In genomic region chr1:12501661-12502060, GRCh38 we compare ENCODE assay signal across 13 cellular contexts.
A peak's percentile ranks its signal among the peaks of the same experiment; 100 is the strongest.
DNase-seq lines count a peak whose midpoint lies in the region; ATAC-seq lines count a peak whose summit lies in the region.
"Had no signal": no experiment of that assay in that cellular context is flagged by ENCODE, and none has a peak within 500 bp of the region (broad histone marks: within the 10 kb centered on the region; RNA-seq: fewer than 3 reads in every experiment).

No MANE protein-coding gene starts in this region.

- POLR2A ChIA-PET in activated CD4-positive, alpha-beta memory T cell treated with anti-CD3 and anti-CD28 coated beads for 36 hours (lab: Charles Lee): interaction anchor here (0.8 to 1.9 kb wide), 5 partner anchors 9 to 54 kb away, joined by 4 to 17 read pairs (median 7); no protein-coding TSS in a partner anchor
- POLR2A ChIA-PET in activated CD4-positive, alpha-beta memory T cell treated with anti-CD3 and anti-CD28 coated beads, Interleukin-2, amount 10 ng/mL, durations not matched to agents 7 days and 5 days (lab: Charles Lee): interaction anchor here (1.0 to 1.5 kb wide), 2 partner anchors 9 kb away, joined by 3 to 4 read pairs; no protein-coding TSS in a partner anchor

- no peaks in the 10 kb centered on the region for H3K9me3 Mint-ChIP-seq in activated CD4-positive, alpha-beta memory T cell treated with anti-CD3 and anti-CD28 coated beads for 36 hours
- no peaks in the 10 kb centered on the region for H3K9me3 Mint-ChIP-seq in activated CD4-positive, alpha-beta memory T cell treated with anti-CD3 and anti-CD28 coated beads, Interleukin-2, amount 10 ng/mL, durations not matched to agents 7 days and 5 days

- ATAC-seq in esophagus mucosa (peak; percentile 22), GM21423 (IDR thresholded peaks at IDR 0.05; ENCODE audit: unreplicated experiment) (no peak)
- ATAC-seq: A549, Panc1 had no signal

- peaks cover 36% of the 10 kb centered on the region for H3K4me1 Mint-ChIP-seq in activated CD4-positive, alpha-beta memory T cell treated with anti-CD3 and anti-CD28 coated beads for 36 hours (ENCODE audit: low read depth)
- H3K4me1 Mint-ChIP-seq in activated CD4-positive, alpha-beta memory T cell treated with anti-CD3 and anti-CD28 coated beads, Interleukin-2, amount 10 ng/mL, durations not matched to agents 7 days and 5 days: peaks cover 20% of the 10 kb centered on the region

- no peaks in the 10 kb centered on the region for H3K27me3 Mint-ChIP-seq in activated CD4-positive, alpha-beta memory T cell treated with anti-CD3 and anti-CD28 coated beads for 36 hours
- no peaks in the 10 kb centered on the region for H3K27me3 Mint-ChIP-seq in activated CD4-positive, alpha-beta memory T cell treated with anti-CD3 and anti-CD28 coated beads, Interleukin-2, amount 10 ng/mL, durations not matched to agents 7 days and 5 days

- no peak overlapping the region for H3K4me3 Mint-ChIP-seq in activated CD4-positive, alpha-beta memory T cell treated with anti-CD3 and anti-CD28 coated beads for 36 hours
- no peak overlapping the region for H3K4me3 Mint-ChIP-seq in activated CD4-positive, alpha-beta memory T cell treated with anti-CD3 and anti-CD28 coated beads, Interleukin-2, amount 10 ng/mL, durations not matched to agents 7 days and 5 days

- peaks cover 22% of the 10 kb centered on the region for H3K36me3 Mint-ChIP-seq in activated CD4-positive, alpha-beta memory T cell treated with anti-CD3 and anti-CD28 coated beads for 36 hours
- peaks cover 19% of the 10 kb centered on the region for H3K36me3 Mint-ChIP-seq in activated CD4-positive, alpha-beta memory T cell treated with anti-CD3 and anti-CD28 coated beads, Interleukin-2, amount 10 ng/mL, durations not matched to agents 7 days and 5 days (ENCODE audit: low read depth)

- peak overlapping the region; percentile 87 for H3K27ac Mint-ChIP-seq in activated CD4-positive, alpha-beta memory T cell treated with anti-CD3 and anti-CD28 coated beads for 36 hours
- H3K27ac Mint-ChIP-seq in activated CD4-positive, alpha-beta memory T cell treated with anti-CD3 and anti-CD28 coated beads, Interleukin-2, amount 10 ng/mL, durations not matched to agents 7 days and 5 days: no peak overlapping the region

- intact Hi-C loops in activated CD4-positive, alpha-beta memory T cell treated with anti-CD3 and anti-CD28 coated beads for 36 hours (cut with micrococcal nuclease): loop anchor here (1.0 to 2.0 kb wide), 4 partner anchors 9 to 52 kb away; no protein-coding TSS in a partner anchor

- DNase-seq in activated CD4-positive, alpha-beta memory T cell treated with anti-CD3 and anti-CD28 coated beads for 36 hours: peak; percentile 25
- DNase-seq in activated CD4-positive, alpha-beta memory T cell treated with anti-CD3 and anti-CD28 coated beads, Interleukin-2, amount 10 ng/mL, durations not matched to agents 7 days and 5 days: no peak
- peak; percentile 61 for DNase-seq in RPMI7951 (ENCODE audit: low read depth)
- peak; percentile 23 for DNase-seq in renal cortical epithelial cell (ENCODE audit: low read depth)
- DNase-seq in ecto neural progenitor cell (ENCODE audit: low spot score): no peak
- no peak for DNase-seq in hepatic stellate cell (ENCODE audit: low spot score)
- DNase-seq: H7, heart right ventricle, NCI-H2171 treated with DMSO at 0.1 percent for 48 hours had no signal

- CTCF ChIA-PET in activated CD4-positive, alpha-beta memory T cell treated with anti-CD3 and anti-CD28 coated beads for 36 hours (lab: Charles Lee): interaction anchor here (0.5 to 1.6 kb wide), 3 partner anchors 9 to 76 kb away, joined by 3 to 5 read pairs (median 3); no protein-coding TSS in a partner anchor
- CTCF ChIA-PET in activated CD4-positive, alpha-beta memory T cell treated with anti-CD3 and anti-CD28 coated beads, Interleukin-2, amount 10 ng/mL, durations not matched to agents 7 days and 5 days (lab: Charles Lee): no interaction called here

Comparison
In these comparisons a context has a peak if more than half of its experiments do, and no peak if none do; other contexts are left out.
1. DNase-seq: peak in activated CD4-positive, alpha-beta memory T cell treated with anti-CD3 and anti-CD28 coated beads for 36 hours (single experiment), RPMI7951 (single experiment) and renal cortical epithelial cell (single experiment); none in activated CD4-positive, alpha-beta memory T cell treated with anti-CD3 and anti-CD28 coated beads, Interleukin-2, amount 10 ng/mL, durations not matched to agents 7 days and 5 days (single experiment), ecto neural progenitor cell (single experiment) and hepatic stellate cell (single experiment).